ENCODE assay signal across 7 cellular contexts in genomic region chr4:4859010-4859798, GRCh38. TPM values are rescaled to one million over a fixed set of nuclear protein-coding genes. Genes with fewer than 3 reads are reported as not detected.
A peak's percentile ranks its signal among the peaks of the same experiment; 100 is the strongest.
DNase-seq lines count a peak whose midpoint lies in the region; ATAC-seq and TF ChIP-seq lines count a peak whose summit lies in the region.

Gene MSX1, plus strand, starts transcription at chr4:4859665. Its CDS starts 235 bp downstream, at chr4:4859900.

- peak within 1 kb of the TSS; percentile 69; the same call in 1 of the 2 replicates for H3K27ac ChIP-seq in SK-N-MC

- no peaks in the 10 kb centered on the region for H3K9me3 ChIP-seq in SK-N-MC (ENCODE audit: low read depth, low read length)

- peak within 1 kb of the TSS; percentile 74 for H3K9ac ChIP-seq in SK-N-MC (ENCODE audit: insufficient read length)

- DNase-seq in GM06990 (ENCODE audit: extremely low read depth, insufficient read length) (peak; percentile 85), HuH-7 (ENCODE audit: low spot score) (peak; percentile 92), SK-N-MC (ENCODE audit: low read depth, low spot score) (no peak), choroid plexus epithelial cell (ENCODE audit: low read depth) (peak; percentile 88), kidney epithelial cell (ENCODE audit: low read depth) (no peak), smooth muscle cell of the brain vasculature (ENCODE audit: low read depth, low spot score) (peak; percentile 77)

- H3K4me3 ChIP-seq in GM06990 (replicated peaks; ENCODE audit: low read depth, low read length) (peak within 1 kb of the TSS; percentile 81), SK-N-MC (peak within 1 kb of the TSS; percentile 87), choroid plexus epithelial cell (ENCODE audit: low read depth, low read length) (peak within 1 kb of the TSS; percentile 73), kidney epithelial cell (ENCODE audit: low read depth, low read length) (peak within 1 kb of the TSS; percentile 6)

- H3K27me3 ChIP-seq in GM06990 (replicated peaks; ENCODE audit: control insufficient read depth, insufficient read depth, low read length) (no peaks in the 10 kb centered on the region; the same call in 1 of the 2 replicates), kidney epithelial cell (ENCODE audit: control insufficient read depth, insufficient read depth, low read length) (peaks cover 92% of the 10 kb centered on the region)

- no peak for TF ChIP-seq CTCF in GM06990 (IDR thresholded peaks at IDR 0.05; ENCODE audit: insufficient read depth, low read length, poor library complexity, severe bottlenecking)
- TF ChIP-seq CTCF in choroid plexus epithelial cell (conservative IDR thresholded peaks at IDR 0.05; ENCODE audit: low read depth, low read length): no peak
- TF ChIP-seq CTCF in kidney epithelial cell (IDR thresholded peaks at IDR 0.05; ENCODE audit: insufficient read depth, low read length, poor library complexity, severe bottlenecking): no peak

- H3K36me3 ChIP-seq in GM06990 (ENCODE audit: control insufficient read depth, insufficient read depth, low read length): no peaks in the 10 kb centered on the region; the same call in 1 of the 2 replicates
- H3K36me3 ChIP-seq in SK-N-MC (ENCODE audit: insufficient read depth, low read length): peaks cover 15% of the 10 kb centered on the region; the same call in 1 of the 2 replicates
- H3K36me3 ChIP-seq in kidney epithelial cell (ENCODE audit: control insufficient read depth, insufficient read depth, low read length): no peaks in the 10 kb centered on the region

- peak; percentile 91 for ATAC-seq in GM21576 (IDR thresholded peaks at IDR 0.05; ENCODE audit: unreplicated experiment)

RNA-seq across cellular contexts. Expression of gene MSX1, which starts in this region (rescaled TPM):
- total RNA-seq in kidney epithelial cell: 1.0 and 1.6 TPM in 2 replicates

Comparison
In these comparisons a context has a peak if more than half of its experiments do, and no peak if none do; other contexts are left out.
1. DNase-seq: peak in GM06990 (single experiment), HuH-7 (single experiment), choroid plexus epithelial cell (single experiment) and smooth muscle cell of the brain vasculature (single experiment); none in SK-N-MC (single experiment) and kidney epithelial cell (single experiment).
2. H3K4me3 ChIP-seq: peak in every context shown above with its lines; median percentile 87 in SK-N-MC; 81 in GM06990; 73 in choroid plexus epithelial cell; 6 in kidney epithelial cell.